In the genomic region with DNA sequence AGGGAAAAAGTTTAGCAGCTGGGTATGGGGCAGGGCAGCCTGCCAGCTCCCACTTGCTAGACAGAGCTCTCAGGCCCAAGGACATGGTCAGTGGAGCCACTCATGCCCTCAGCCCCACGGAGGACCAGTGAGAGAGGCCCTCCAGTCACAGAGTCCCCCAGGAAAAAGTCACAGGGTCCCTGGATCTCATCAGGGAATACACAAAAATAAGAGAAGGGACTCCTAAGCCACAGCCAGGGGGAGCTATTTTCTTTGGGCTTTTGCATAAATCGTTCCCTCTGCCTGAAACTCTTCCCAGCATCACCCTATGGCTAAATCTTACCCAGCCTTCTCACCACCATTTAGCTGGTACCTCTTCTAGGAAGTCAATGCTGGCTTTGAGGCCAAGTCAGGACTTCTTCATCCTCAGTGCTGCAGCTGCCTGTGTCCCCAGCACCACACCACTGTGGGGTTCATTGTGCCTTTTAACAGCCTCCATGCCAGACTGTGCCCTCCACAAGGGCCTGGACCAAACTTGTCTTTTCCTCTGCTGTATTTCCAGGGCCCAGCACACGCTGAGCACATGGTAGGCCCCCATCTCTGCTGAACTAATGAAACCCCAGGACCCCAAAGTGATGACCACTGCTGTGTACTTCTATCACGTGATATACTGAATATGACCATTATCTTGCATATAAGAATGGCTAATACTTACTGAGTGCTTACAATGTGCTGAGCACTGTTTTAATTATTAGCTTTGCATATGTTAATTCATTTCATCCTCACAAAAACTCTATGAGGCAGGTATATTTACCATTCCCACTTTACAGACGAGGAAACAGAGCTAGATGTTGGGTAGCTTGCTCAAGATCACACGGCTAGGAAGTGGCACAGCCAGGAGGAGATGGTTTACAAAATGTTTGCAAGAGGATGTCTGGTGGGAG, we compare ENCODE assay signal across 8 cellular contexts. TPM values are rescaled to one million over a fixed set of nuclear protein-coding genes. Genes with fewer than 3 reads are reported as not detected.
DNase-seq lines count a peak whose midpoint lies in the region; ATAC-seq, FAIRE-seq and TF ChIP-seq lines count a peak whose summit lies in the region.

No MANE protein-coding gene starts in this region.

- POLR2A ChIA-PET in GM10248 (lab: Yijun Ruan, JAX) = interaction anchor here (0.6 to 2.9 kb wide), 7 partner anchors 9 to 151 kb away, joined by 3 to 14 read pairs (median 3); a partner anchor contains a TSS
- POLR2A ChIA-PET in activated CD8-positive, alpha-beta T cell treated with anti-CD3 and anti-CD28 coated beads for 36 hours (lab: Charles Lee) = interaction anchor here (1.0 to 5.1 kb wide), 16 partner anchors 11 to 178 kb away, joined by 3 to 60 read pairs (median 7); a partner anchor contains a TSS

- peaks cover 16% of the 10 kb centered on the region for H3K4me1 Mint-ChIP-seq in activated CD8-positive, alpha-beta T cell treated with anti-CD3 and anti-CD28 coated beads for 36 hours (ENCODE audit: low read depth)
- H3K4me1 Mint-ChIP-seq in progenitor cell of endocrine pancreas (ENCODE audit: low read depth) = peaks cover 9% of the 10 kb centered on the region

- H3K4me3 Mint-ChIP-seq in activated CD8-positive, alpha-beta T cell treated with anti-CD3 and anti-CD28 coated beads for 36 hours = peak overlapping the region; percentile 84
- peak overlapping the region; percentile 92 for H3K4me3 Mint-ChIP-seq in progenitor cell of endocrine pancreas (ENCODE audit: low read depth)

- H3K27ac Mint-ChIP-seq in activated CD8-positive, alpha-beta T cell treated with anti-CD3 and anti-CD28 coated beads for 36 hours = peak overlapping the region; percentile 100
- H3K27ac Mint-ChIP-seq in progenitor cell of endocrine pancreas = peak overlapping the region; percentile 77

- H3K27me3 Mint-ChIP-seq in activated CD8-positive, alpha-beta T cell treated with anti-CD3 and anti-CD28 coated beads for 36 hours = no peaks in the 10 kb centered on the region
- H3K27me3 Mint-ChIP-seq in progenitor cell of endocrine pancreas = no peaks in the 10 kb centered on the region

- CTCF ChIA-PET in GM10248 (lab: Yijun Ruan, JAX) = interaction anchor here (0.7 to 5.7 kb wide), 40 partner anchors 9 to 533 kb away, joined by 3 to 92 read pairs (median 4); a partner anchor contains a TSS
- CTCF ChIA-PET in activated CD8-positive, alpha-beta T cell treated with anti-CD3 and anti-CD28 coated beads for 36 hours (lab: Charles Lee) = interaction anchor here (0.7 to 5.6 kb wide), 50 partner anchors 9 to 395 kb away, joined by 3 to 74 read pairs (median 4); a partner anchor contains a TSS

- no peak for ATAC-seq in activated CD8-positive, alpha-beta T cell treated with anti-CD3 and anti-CD28 coated beads for 36 hours
- ATAC-seq in HG03280 (IDR thresholded peaks at IDR 0.05; ENCODE audit: unreplicated experiment) = no peak

- intact Hi-C loops in activated CD8-positive, alpha-beta T cell treated with anti-CD3 and anti-CD28 coated beads for 36 hours (cut with micrococcal nuclease) = no loop called here

- H3K36me3 Mint-ChIP-seq in activated CD8-positive, alpha-beta T cell treated with anti-CD3 and anti-CD28 coated beads for 36 hours (ENCODE audit: low read depth) = peaks cover 38% of the 10 kb centered on the region
- H3K36me3 Mint-ChIP-seq in progenitor cell of endocrine pancreas (ENCODE audit: insufficient read depth) = peaks cover 4% of the 10 kb centered on the region

- peak; percentile 47 for TF ChIP-seq CTCF in GM10248 (IDR thresholded peaks at IDR 0.05; ENCODE audit: control extremely low read depth, extremely low read depth, low read depth, missing control alignments)
- peak; percentile 65 for TF ChIP-seq CTCF in activated CD8-positive, alpha-beta T cell treated with anti-CD3 and anti-CD28 coated beads for 36 hours (IDR thresholded peaks at IDR 0.05)
- TF ChIP-seq CTCF in progenitor cell of endocrine pancreas (IDR thresholded peaks at IDR 0.05; ENCODE audit: unreplicated experiment) = peak; percentile 56

- DNase-seq in AG08396 (ENCODE audit: low spot score) (peak; percentile 79), GM10248 (ENCODE audit: extremely low spot score) (peak; percentile 46), NCI-H2227 treated with DMSO at 0.1 percent for 48 hours (lab: John Stamatoyannopoulos, UW) (peak; percentile 50), frontal cortex (ENCODE audit: low spot score in 2 of 2) (peak; percentile 51 to 52), progenitor cell of endocrine pancreas (ENCODE audit: low spot score, unreplicated experiment) (no peak), DMS79 treated with DMSO at 0.1 percent for 48 hours (lab: John Stamatoyannopoulos, UW) (no peak)
- peak; percentile 41 for DNase-seq in activated CD8-positive, alpha-beta T cell treated with anti-CD3 and anti-CD28 coated beads for 36 hours

- H3K9me3 Mint-ChIP-seq in activated CD8-positive, alpha-beta T cell treated with anti-CD3 and anti-CD28 coated beads for 36 hours = no peaks in the 10 kb centered on the region
- H3K9me3 Mint-ChIP-seq in progenitor cell of endocrine pancreas (ENCODE audit: low read depth) = no peaks in the 10 kb centered on the region

- no peak for FAIRE-seq in frontal cortex (lab: Jason Lieb, UNC)

RNA-seq across cellular contexts. Expression of a gene that starts 2.0 kb away (rescaled TPM):
- total RNA-seq in activated CD8-positive, alpha-beta T cell treated with anti-CD3 and anti-CD28 coated beads for 36 hours = 10 to 100 TPM; 27.0 to 28.8 TPM
- total RNA-seq in frontal cortex = 12.6 TPM
- 27.4 and 28.5 TPM in 2 replicates for total RNA-seq in progenitor cell of endocrine pancreas

RNA-seq across cellular contexts. Expression of a gene that starts 35.5 kb away (rescaled TPM):
- total RNA-seq in activated CD8-positive, alpha-beta T cell treated with anti-CD3 and anti-CD28 coated beads for 36 hours = 10 to 100 TPM; 27.8 to 29.5 TPM
- 9.0 TPM for total RNA-seq in frontal cortex
- 37.8 and 38.2 TPM in 2 replicates for total RNA-seq in progenitor cell of endocrine pancreas

RNA-seq across cellular contexts. Expression of a gene that starts 38.7 kb away (rescaled TPM):
- total RNA-seq in activated CD8-positive, alpha-beta T cell treated with anti-CD3 and anti-CD28 coated beads for 36 hours = under 1 TPM in 1 of 2 experiments, not detected in 1; 0.11 TPM
- total RNA-seq in frontal cortex (under 0.01 TPM), progenitor cell of endocrine pancreas (not detected in 2 replicates)

RNA-seq across cellular contexts. Expression of a gene that starts 58.0 kb away (rescaled TPM):
- 1 to 10 TPM; 7.4 to 8.6 TPM for total RNA-seq in activated CD8-positive, alpha-beta T cell treated with anti-CD3 and anti-CD28 coated beads for 36 hours
- total RNA-seq in frontal cortex (19.2 TPM), progenitor cell of endocrine pancreas (28.6 and 29.6 TPM in 2 replicates)

RNA-seq across cellular contexts. Expression of a gene that starts 59.0 kb away (rescaled TPM):
- under 1 TPM in 1 of 2 experiments, not detected in 1; 0.43 TPM for total RNA-seq in activated CD8-positive, alpha-beta T cell treated with anti-CD3 and anti-CD28 coated beads for 36 hours
- total RNA-seq in frontal cortex = 18.8 TPM
- total RNA-seq in progenitor cell of endocrine pancreas = 8.5 and 8.8 TPM in 2 replicates

Comparison
In these comparisons a context has a peak if more than half of its experiments do, and no peak if none do; other contexts are left out.
1. DNase-seq: peak in AG08396 (single experiment), GM10248 (single experiment), NCI-H2227 treated with DMSO at 0.1 percent for 48 hours (single experiment), activated CD8-positive, alpha-beta T cell treated with anti-CD3 and anti-CD28 coated beads for 36 hours (single experiment) and frontal cortex (2 of 2); none in progenitor cell of endocrine pancreas (single experiment) and DMS79 treated with DMSO at 0.1 percent for 48 hours (single experiment).
2. Peak in every context shown above with its lines, with median percentiles within 50 percentile points of each other: CTCF ChIP-seq.